14 cellular contexts compared by ENCODE assay signal in the genomic region with DNA sequence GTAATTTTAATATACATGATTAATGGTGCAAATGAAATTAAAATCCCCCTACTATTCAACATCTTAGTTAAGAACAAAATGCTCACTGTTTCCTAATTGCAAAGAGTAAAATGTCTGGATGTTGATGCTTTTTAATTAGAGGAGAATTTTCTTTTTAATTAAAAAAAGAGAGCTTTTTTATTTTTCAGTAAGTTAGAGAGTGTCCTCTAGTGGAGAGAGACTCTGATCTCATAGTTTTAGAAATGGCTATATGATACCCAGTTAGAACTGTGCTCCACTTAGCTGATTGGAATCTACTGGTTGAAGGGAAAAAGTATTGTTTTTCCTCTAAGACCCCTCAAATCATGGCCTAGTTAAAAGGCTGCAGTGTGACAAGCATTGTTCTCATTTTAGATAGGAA.
DNase-seq lines count a peak whose midpoint lies in the region; ATAC-seq and TF ChIP-seq lines count a peak whose summit lies in the region.
"Had no signal": no experiment of that assay in that cellular context is flagged by ENCODE, and none has a peak within 500 bp of the region (broad histone marks: within the 10 kb centered on the region; RNA-seq: fewer than 3 reads in every experiment).

No MANE protein-coding gene starts in this region.

- no peak overlapping the region for H3K4me3 Mint-ChIP-seq in WTC11

- POLR2A ChIA-PET in WTC11 (lab: Charles Lee), result no interaction called here

- H3K9me3 ChIP-seq in left ventricle myocardium inferior (replicated peaks), result no peaks in the 10 kb centered on the region
- H3K9me3 ChIP-seq: BLaER1, suprapubic skin had no signal

- no peak overlapping the region for H3K27ac ChIP-seq in left ventricle myocardium inferior (replicated peaks)
- H3K27ac ChIP-seq: BLaER1, HL-60, suprapubic skin had no signal

- no peak overlapping the region for H3K4me3 ChIP-seq in left ventricle myocardium inferior
- H3K4me3 ChIP-seq: BLaER1, suprapubic skin had no signal

- ATAC-seq in Right ventricle myocardium inferior (no peak), WTC11 (peak; percentile 44), HG03139 (IDR thresholded peaks at IDR 0.05; ENCODE audit: unreplicated experiment) (no peak)

- no peaks in the 10 kb centered on the region for H3K36me3 ChIP-seq in left ventricle myocardium inferior
- H3K36me3 ChIP-seq: BLaER1, suprapubic skin had no signal

- CTCF ChIA-PET in WTC11 (lab: Charles Lee), result interaction anchor here (0.7 to 1.3 kb wide), 3 partner anchors 10 to 210 kb away, joined by 3 to 4 read pairs (median 3); no protein-coding TSS in a partner anchor

- DNase-seq in left ventricle myocardium inferior, result no peak
- DNase-seq in Right ventricle myocardium inferior (ENCODE audit: missing footprints), result no peak
- no peak for DNase-seq in WTC11 (ENCODE audit: low spot score)
- peak; percentile 60 for DNase-seq in globus pallidus (ENCODE audit: low spot score)
- DNase-seq in SW480 (ENCODE audit: low spot score), result no peak
- DNase-seq in OCI-M2 (lab: John Stamatoyannopoulos, UW; ENCODE audit: unreplicated experiment), result no peak
- no peak for DNase-seq in effector CD8-positive, alpha-beta T cell (lab: John Stamatoyannopoulos, UW)
- DNase-seq: activated CD4-positive, CD25-positive, alpha-beta regulatory T cell; NCI-H1694 treated with DMSO at 0.1 percent for 48 hours; stimulated activated CD4-positive, alpha-beta T cell treated with anti-CD3 and anti-CD28 coated beads, Interleukin-4, amount 100 ng/mL, for 24 hours had no signal

- intact Hi-C loops in left ventricle myocardium inferior (cut with micrococcal nuclease), result no loop called here
- intact Hi-C loops in Right ventricle myocardium inferior (cut with DNase I), result no loop called here

- no peaks in the 10 kb centered on the region for H3K4me1 ChIP-seq in left ventricle myocardium inferior
- H3K4me1 ChIP-seq: BLaER1, suprapubic skin had no signal

- H3K27me3 Mint-ChIP-seq in WTC11 (ENCODE audit: low read depth), result no peaks in the 10 kb centered on the region

- no peaks in the 10 kb centered on the region for H3K36me3 Mint-ChIP-seq in WTC11

- no peak overlapping the region for H3K27ac Mint-ChIP-seq in WTC11

- peak; percentile 32 for TF ChIP-seq CTCF in left ventricle myocardium inferior (IDR thresholded peaks at IDR 0.05; ENCODE audit: borderline replicate concordance)
- TF ChIP-seq CTCF in WTC11 (IDR thresholded peaks at IDR 0.05), result no peak

- no peaks in the 10 kb centered on the region for H3K27me3 ChIP-seq in left ventricle myocardium inferior (ENCODE audit: low read depth)
- H3K27me3 ChIP-seq: BLaER1, suprapubic skin had no signal

- H3K9me3 Mint-ChIP-seq in WTC11, result peaks cover 4% of the 10 kb centered on the region

- peaks cover 5% of the 10 kb centered on the region; the same call in 1 of the 2 replicates for H3K4me1 Mint-ChIP-seq in WTC11

TF ChIP-seq in WTC11, 78 proteins besides CTCF, POLR2A, EP300 and RAD21:
- TF ChIP-seq, protein P1, sequence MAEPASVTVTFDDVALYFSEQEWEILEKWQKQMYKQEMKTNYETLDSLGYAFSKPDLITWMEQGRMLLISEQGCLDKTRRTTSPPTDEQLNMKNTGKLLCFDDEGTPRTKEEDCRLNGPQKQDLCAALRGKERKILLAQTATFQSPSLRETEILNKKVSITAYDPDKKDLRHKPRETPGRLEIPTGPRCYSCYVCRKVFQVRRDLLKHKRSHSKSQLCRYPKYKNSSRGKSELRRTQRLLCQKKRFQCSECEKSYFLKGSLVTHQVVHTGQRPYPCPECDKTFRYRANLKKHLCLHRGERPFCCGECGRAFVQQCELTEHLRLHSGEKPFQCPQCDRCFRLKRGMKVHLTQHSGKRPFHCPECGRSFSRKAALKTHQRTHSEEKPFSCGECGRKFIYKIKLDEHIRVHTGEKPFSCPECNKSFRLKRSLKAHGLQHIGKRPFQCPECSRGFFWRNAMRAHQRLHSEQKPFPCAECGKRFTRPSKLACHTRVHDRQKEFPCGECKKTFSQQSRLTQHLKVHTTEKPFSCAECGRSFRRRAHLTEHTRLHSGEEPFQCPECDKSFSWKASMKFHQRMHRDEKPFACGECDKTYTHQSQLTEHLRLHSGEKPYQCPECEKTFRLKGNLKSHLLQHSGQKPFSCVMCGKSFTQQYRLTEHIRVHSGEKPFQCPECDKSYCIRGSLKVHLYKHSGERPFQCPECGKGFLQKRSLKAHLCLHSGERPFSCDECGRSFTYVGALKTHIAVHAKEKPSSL (CRISPR knock-in tag; conservative IDR thresholded peaks at IDR 0.05), result no peak
